In genomic region chr20:58656825-58657224, GRCh38 we compare ENCODE assay signal across 1 cellular context.
TF ChIP-seq lines count a peak whose summit lies in the region.

No MANE protein-coding gene starts in this region.

TF ChIP-seq in H1, 55 proteins besides CTCF, POLR2A, EP300 and RAD21:
- TF ChIP-seq NRF1 (IDR thresholded peaks at IDR 0.05; ENCODE audit: low read depth, low read length) (no peak), KDM1A (IDR thresholded peaks at IDR 0.05; ENCODE audit: borderline replicate concordance, low read length) (no peak), GABPA (IDR thresholded peaks at IDR 0.05; ENCODE audit: borderline replicate concordance, insufficient read depth, low read length) (no peak), CHD1 (IDR thresholded peaks at IDR 0.05; ENCODE audit: low read depth, low read length) (no peak), MAFK (IDR thresholded peaks at IDR 0.05; ENCODE audit: low read depth, low read length) (no peak), TBP (IDR thresholded peaks at IDR 0.05; ENCODE audit: low read depth, low read length) (no peak), ZNF274 (IDR thresholded peaks at IDR 0.05; ENCODE audit: borderline replicate concordance, extremely low read depth, low read length) (no peak), SP1 (IDR thresholded peaks at IDR 0.05; ENCODE audit: low read depth, low read length) (no peak), RXRA (IDR thresholded peaks at IDR 0.05; ENCODE audit: insufficient read depth, low read depth, low read length) (no peak), RFX5 (IDR thresholded peaks at IDR 0.05; ENCODE audit: borderline replicate concordance, low read depth, low read length) (no peak), CTBP2 (IDR thresholded peaks at IDR 0.05; ENCODE audit: borderline replicate concordance, insufficient read depth, insufficient read length, low read length) (no peak), HDAC2 (IDR thresholded peaks at IDR 0.05; ENCODE audit: borderline replicate concordance in 1 of 2, low read depth in 2 of 2, low read length in 2 of 2) (no peak), CEBPB (IDR thresholded peaks at IDR 0.05; ENCODE audit: low read depth, low read length) (no peak), SAP30 (IDR thresholded peaks at IDR 0.05; ENCODE audit: insufficient read depth, insufficient replicate concordance, low read length) (no peak), SUZ12 (IDR thresholded peaks at IDR 0.05; ENCODE audit: low read length) (no peak), TAF7 (optimal IDR thresholded peaks at IDR 0.05; ENCODE audit: borderline replicate concordance, low read depth, low read length) (no peak), TCF12 (IDR thresholded peaks at IDR 0.05; ENCODE audit: low read depth, low read length) (no peak), BACH1 (IDR thresholded peaks at IDR 0.05; ENCODE audit: low read length) (no peak)
- TF ChIP-seq, protein P1, sequence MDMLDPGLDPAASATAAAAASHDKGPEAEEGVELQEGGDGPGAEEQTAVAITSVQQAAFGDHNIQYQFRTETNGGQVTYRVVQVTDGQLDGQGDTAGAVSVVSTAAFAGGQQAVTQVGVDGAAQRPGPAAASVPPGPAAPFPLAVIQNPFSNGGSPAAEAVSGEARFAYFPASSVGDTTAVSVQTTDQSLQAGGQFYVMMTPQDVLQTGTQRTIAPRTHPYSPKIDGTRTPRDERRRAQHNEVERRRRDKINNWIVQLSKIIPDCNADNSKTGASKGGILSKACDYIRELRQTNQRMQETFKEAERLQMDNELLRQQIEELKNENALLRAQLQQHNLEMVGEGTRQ (IDR thresholded peaks at IDR 0.05; ENCODE audit: low read length), result no peak
TF ChIP-seq in H1: peak in this region for 0.
